ENCODE assay signal across 2 cellular contexts in genomic region chr12:51910691-51911090, GRCh38.
TF ChIP-seq lines count a peak whose summit lies in the region.

No MANE protein-coding gene starts in this region.

TF ChIP-seq in GM23338, 12 proteins besides CTCF, POLR2A, EP300 and RAD21:
- TF ChIP-seq STAT1 (IDR thresholded peaks at IDR 0.05; ENCODE audit: unreplicated experiment) = no peak
TF ChIP-seq in GM23338: peak in this region for 0.

TF ChIP-seq in endothelial cell of umbilical vein, 7 proteins besides CTCF, POLR2A, EP300 and RAD21:
- TF ChIP-seq EZH2 (IDR thresholded peaks at IDR 0.05; ENCODE audit: borderline replicate concordance, low read depth, low read length, severe bottlenecking) (no peak), POLR2AphosphoS5 (IDR thresholded peaks at IDR 0.05; ENCODE audit: insufficient read depth, low read depth, low read length) (peak; percentile 13)
